Comparison of ENCODE assay signal across 23 cellular contexts in the genomic region with DNA sequence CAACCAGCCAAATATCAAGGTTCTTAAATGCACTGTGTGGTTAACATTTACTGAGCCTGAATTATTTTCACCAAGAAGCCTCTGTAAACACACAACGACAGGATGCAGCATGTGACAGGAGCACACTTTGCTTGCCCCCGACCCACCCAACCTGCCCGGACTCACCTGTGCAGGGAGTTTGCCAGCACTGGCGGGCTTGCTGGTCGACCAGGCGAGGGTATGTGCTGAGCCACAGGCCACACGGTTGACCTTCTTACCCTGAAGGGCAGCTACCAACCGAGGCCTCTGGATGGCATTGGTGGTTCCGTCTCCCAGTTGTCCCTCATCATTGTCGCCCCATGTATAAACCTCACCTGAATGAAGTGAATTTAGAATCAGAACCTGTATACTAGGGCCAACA. TPM values are rescaled to one million over a fixed set of nuclear protein-coding genes. Genes with fewer than 3 reads are reported as not detected.
A peak's percentile ranks its signal among the peaks of the same experiment; 100 is the strongest.
DNase-seq lines count a peak whose midpoint lies in the region; ATAC-seq and TF ChIP-seq lines count a peak whose summit lies in the region.
"Had no signal": no experiment of that assay in that cellular context is flagged by ENCODE, and none has a peak within 500 bp of the region (broad histone marks: within the 10 kb centered on the region; RNA-seq: fewer than 3 reads in every experiment).

No MANE protein-coding gene starts in this region.

- H3K27me3 Mint-ChIP-seq in activated naive CD4-positive, alpha-beta T cell treated with anti-CD3 and anti-CD28 coated beads, Interleukin-2, amount 10 ng/mL, durations not matched to agents 7 days and 5 days: no peaks in the 10 kb centered on the region
- no peaks in the 10 kb centered on the region for H3K27me3 Mint-ChIP-seq in T-helper 17 cell
- H3K27me3 Mint-ChIP-seq: CD4-positive, alpha-beta memory T cell had no signal

- H3K27ac ChIP-seq in upper lobe of right lung (no peak overlapping the region), brain microvascular endothelial cell (no peak overlapping the region)
- H3K27ac ChIP-seq: A549 had no signal

- H3K4me3 Mint-ChIP-seq in activated naive CD4-positive, alpha-beta T cell treated with anti-CD3 and anti-CD28 coated beads, Interleukin-2, amount 10 ng/mL, durations not matched to agents 7 days and 5 days: no peak overlapping the region
- H3K4me3 Mint-ChIP-seq in T-helper 17 cell: no peak overlapping the region
- H3K4me3 Mint-ChIP-seq: CD4-positive, alpha-beta memory T cell; GM23338; H9 had no signal

- H3K36me3 Mint-ChIP-seq in activated naive CD4-positive, alpha-beta T cell treated with anti-CD3 and anti-CD28 coated beads, Interleukin-2, amount 10 ng/mL, durations not matched to agents 7 days and 5 days: peaks cover 16% of the 10 kb centered on the region
- H3K36me3 Mint-ChIP-seq in activated naive CD4-positive, alpha-beta T cell treated with anti-CD3 and anti-CD28 coated beads, Interleukin-2, amount 50 U/mL, for 72 hours: no peaks in the 10 kb centered on the region
- H3K36me3 Mint-ChIP-seq in T-helper 17 cell (ENCODE audit: low read depth): peaks cover 5% of the 10 kb centered on the region

- H3K4me1 ChIP-seq in upper lobe of right lung: no peaks in the 10 kb centered on the region
- H3K4me1 ChIP-seq: A549, Caco-2 had no signal

- in situ Hi-C loops in brain microvascular endothelial cell (cut with HindIII; ENCODE audit: low pct_ligation_motif_present, low sequenced_read_pairs): no loop called here

- peak overlapping the region; percentile 66 for H3K27ac Mint-ChIP-seq in activated naive CD4-positive, alpha-beta T cell treated with anti-CD3 and anti-CD28 coated beads, Interleukin-2, amount 10 ng/mL, durations not matched to agents 7 days and 5 days
- H3K27ac Mint-ChIP-seq in activated naive CD4-positive, alpha-beta T cell treated with anti-CD3 and anti-CD28 coated beads, Interleukin-2, amount 50 U/mL, for 72 hours: no peak overlapping the region
- peak overlapping the region; percentile 14 for H3K27ac Mint-ChIP-seq in T-helper 17 cell
- H3K27ac Mint-ChIP-seq: CD4-positive, alpha-beta memory T cell; GM23338; H9 had no signal

- intact Hi-C loops in upper lobe of right lung (cut with DNase I): no loop called here

- H3K4me3 ChIP-seq in upper lobe of right lung (no peak overlapping the region), brain microvascular endothelial cell (ENCODE audit: low read depth, low read length) (no peak overlapping the region)
- H3K4me3 ChIP-seq: A549, GM12878, GM23338 had no signal

- no peaks in the 10 kb centered on the region for H3K27me3 ChIP-seq in upper lobe of right lung
- H3K27me3 ChIP-seq in brain microvascular endothelial cell (replicated peaks): no peaks in the 10 kb centered on the region

- peaks cover 53% of the 10 kb centered on the region for H3K36me3 ChIP-seq in upper lobe of right lung
- peaks cover 15% of the 10 kb centered on the region for H3K36me3 ChIP-seq in brain microvascular endothelial cell (replicated peaks)

- no peak for ATAC-seq in activated naive CD4-positive, alpha-beta T cell treated with anti-CD3 and anti-CD28 coated beads, Interleukin-2, amount 50 U/mL, for 72 hours
- ATAC-seq in T-helper 17 cell: no peak
- no peak for ATAC-seq in upper lobe of right lung
- ATAC-seq: A549, GM12878, GM23338, HCT116 had no signal

- peaks cover 9% of the 10 kb centered on the region for H3K4me1 Mint-ChIP-seq in activated naive CD4-positive, alpha-beta T cell treated with anti-CD3 and anti-CD28 coated beads, Interleukin-2, amount 10 ng/mL, durations not matched to agents 7 days and 5 days
- peaks cover 6% of the 10 kb centered on the region for H3K4me1 Mint-ChIP-seq in T-helper 17 cell
- H3K4me1 Mint-ChIP-seq: GM23338, H9 had no signal

- no peaks in the 10 kb centered on the region for H3K9me3 Mint-ChIP-seq in activated naive CD4-positive, alpha-beta T cell treated with anti-CD3 and anti-CD28 coated beads, Interleukin-2, amount 10 ng/mL, durations not matched to agents 7 days and 5 days
- H3K9me3 Mint-ChIP-seq in activated naive CD4-positive, alpha-beta T cell treated with anti-CD3 and anti-CD28 coated beads, Interleukin-2, amount 50 U/mL, for 72 hours: no peaks in the 10 kb centered on the region
- H3K9me3 Mint-ChIP-seq: CD4-positive, alpha-beta memory T cell; GM23338; H9 had no signal

- CTCF ChIA-PET in activated naive CD4-positive, alpha-beta T cell treated with anti-CD3 and anti-CD28 coated beads, Interleukin-2, amount 10 ng/mL, durations not matched to agents 7 days and 5 days (lab: Charles Lee): no interaction called here

- DNase-seq in activated naive CD4-positive, alpha-beta T cell treated with anti-CD3 and anti-CD28 coated beads, Interleukin-2, amount 10 ng/mL, durations not matched to agents 7 days and 5 days: peak; percentile 8
- DNase-seq in activated naive CD4-positive, alpha-beta T cell treated with anti-CD3 and anti-CD28 coated beads, Interleukin-2, amount 50 U/mL, for 72 hours (ENCODE audit: low spot score in 2 of 2): no peak
- no peak for DNase-seq in T-helper 17 cell
- peak; percentile 1 for DNase-seq in hepatic stellate cell (ENCODE audit: low spot score)
- peak; percentile 58 for DNase-seq in upper lobe of right lung
- DNase-seq in NCI-H2107 treated with DMSO at 0.1 percent for 48 hours (lab: John Stamatoyannopoulos, UW; ENCODE audit: unreplicated experiment): no peak
- DNase-seq in DMS153 treated with DMSO at 0.1 percent for 48 hours (lab: John Stamatoyannopoulos, UW; ENCODE audit: unreplicated experiment): no peak
- DNase-seq in brain microvascular endothelial cell: no peak
- DNase-seq: 8988T; ACHN; AML-193; C1 segment of cervical spinal cord; Caco-2; CD4-positive, alpha-beta memory T cell; DMS153; DMS79; EL; GDM1; H9 had no signal

- TF ChIP-seq CTCF in upper lobe of right lung (IDR thresholded peaks at IDR 0.05): no peak
- TF ChIP-seq CTCF in brain microvascular endothelial cell (IDR thresholded peaks at IDR 0.05; ENCODE audit: low read depth, low read length, missing control alignments): no peak

- H3K9me3 ChIP-seq in T-helper 17 cell (ENCODE audit: control insufficient read depth, low read length, poor library complexity, severe bottlenecking) (no peaks in the 10 kb centered on the region), upper lobe of right lung (no peaks in the 10 kb centered on the region)
- H3K9me3 ChIP-seq: A549, Caco-2 had no signal

RNA-seq across cellular contexts. Expression of gene OCA2, which starts 25.7 kb away (rescaled TPM):
- not detected for total RNA-seq in activated naive CD4-positive, alpha-beta T cell treated with anti-CD3 and anti-CD28 coated beads, Interleukin-2, amount 50 U/mL, for 72 hours
- total RNA-seq in T-helper 17 cell (not detected), upper lobe of right lung (0.55 TPM)
- total RNA-seq: CD4-positive, alpha-beta memory T cell; GM12878 had no signal

Comparison
In these comparisons a context has a peak if more than half of its experiments do, and no peak if none do; other contexts are left out.
1. DNase-seq: peak in activated naive CD4-positive, alpha-beta T cell treated with anti-CD3 and anti-CD28 coated beads, Interleukin-2, amount 10 ng/mL, durations not matched to agents 7 days and 5 days (single experiment), hepatic stellate cell (single experiment) and upper lobe of right lung (single experiment); none in activated naive CD4-positive, alpha-beta T cell treated with anti-CD3 and anti-CD28 coated beads, Interleukin-2, amount 50 U/mL, for 72 hours (0 of 2), T-helper 17 cell (0 of 3), NCI-H2107 treated with DMSO at 0.1 percent for 48 hours (single experiment), DMS153 treated with DMSO at 0.1 percent for 48 hours (single experiment) and brain microvascular endothelial cell (single experiment).
2. H3K27ac Mint-ChIP-seq: peak in activated naive CD4-positive, alpha-beta T cell treated with anti-CD3 and anti-CD28 coated beads, Interleukin-2, amount 10 ng/mL, durations not matched to agents 7 days and 5 days (single experiment) and T-helper 17 cell (single experiment); none in activated naive CD4-positive, alpha-beta T cell treated with anti-CD3 and anti-CD28 coated beads, Interleukin-2, amount 50 U/mL, for 72 hours (0 of 2).